Comparison of ENCODE assay signal across 31 cellular contexts in genomic region chr2:9532421-9532820, GRCh38.
"Had no signal": no experiment of that assay in that cellular context is flagged by ENCODE, and none has a peak within 500 bp of the region (broad histone marks: within the 10 kb centered on the region; RNA-seq: fewer than 3 reads in every experiment).

No MANE protein-coding gene starts in this region.

- H3K4me3 ChIP-seq: coronary artery, esophagus squamous epithelium, heart right ventricle, left ventricle myocardium inferior, lower lobe of right lung, neural progenitor cell, prostate gland, right atrium auricular region, thoracic aorta, transverse colon, upper lobe of right lung, uterus had no signal

- H3K9ac ChIP-seq: neural progenitor cell, parathyroid adenoma had no signal

- H3K9me3 Mint-ChIP-seq: immature natural killer cell; memory B cell; naive thymus-derived CD4-positive, alpha-beta T cell; nephron; neural progenitor cell; stimulated activated naive B cell treated with anti-CD40 and anti-IgM and Interleukin-4, amounts not matched to agents 10 μg/mL and 1 μg/mL and 100 μg/mL, for 72 hours; stimulated activated naive CD8-positive, alpha-beta T cell treated with anti-CD3 and anti-CD28 coated beads, Interleukin-15, Interleukin-2, amounts not matched to agents 100 ng/mL and 50 ng/mL, for 24 hours had no signal

- H3K9me3 ChIP-seq: esophagus squamous epithelium, heart right ventricle, left ventricle myocardium inferior, lower lobe of right lung, prostate gland, right atrium auricular region, thoracic aorta, transverse colon, upper lobe of right lung, uterus had no signal

- H3K4me2 ChIP-seq: neural progenitor cell had no signal

- H3K27me3 ChIP-seq: esophagus squamous epithelium, heart right ventricle, neural progenitor cell, right atrium auricular region, transverse colon, upper lobe of right lung, uterus had no signal

- H3K27ac Mint-ChIP-seq: memory B cell; neural progenitor cell; stimulated activated naive B cell treated with anti-CD40 and anti-IgM and Interleukin-4, amounts not matched to agents 10 μg/mL and 1 μg/mL and 100 μg/mL, for 72 hours; stimulated activated naive CD8-positive, alpha-beta T cell treated with anti-CD3 and anti-CD28 coated beads, Interleukin-15, Interleukin-2, amounts not matched to agents 100 ng/mL and 50 ng/mL, for 24 hours had no signal

- ATAC-seq: heart right ventricle; left colon; naive thymus-derived CD4-positive, alpha-beta T cell; sciatic nerve; stimulated activated naive B cell treated with anti-CD40 and anti-IgM and Interleukin-4, amounts not matched to agents 10 μg/mL and 1 μg/mL and 100 μg/mL, for 72 hours; upper lobe of right lung had no signal

- H3K27ac ChIP-seq: coronary artery, esophagus squamous epithelium, heart right ventricle, left ventricle myocardium inferior, lower lobe of right lung, neural progenitor cell, parathyroid adenoma, prostate gland, right atrium auricular region, thoracic aorta, transverse colon, upper lobe of right lung, uterus had no signal

- H3K4me3 Mint-ChIP-seq: immature natural killer cell; memory B cell; nephron; neural progenitor cell; stimulated activated naive B cell treated with anti-CD40 and anti-IgM and Interleukin-4, amounts not matched to agents 10 μg/mL and 1 μg/mL and 100 μg/mL, for 72 hours; stimulated activated naive CD8-positive, alpha-beta T cell treated with anti-CD3 and anti-CD28 coated beads, Interleukin-15, Interleukin-2, amounts not matched to agents 100 ng/mL and 50 ng/mL, for 24 hours had no signal

- DNase-seq: dermis blood vessel endothelial cell; effector memory CD4-positive, alpha-beta T cell; erythroblast; esophagus squamous epithelium; foreskin melanocyte; glutamatergic neuron; heart right ventricle; hippocampal formation; immature natural killer cell; islet precursor cell; kidney glomerular epithelial cell; left colon; left ventricle myocardium inferior; lower lobe of right lung; naive thymus-derived CD4-positive, alpha-beta T cell; stimulated activated CD4-positive, alpha-beta T cell treated with anti-CD3 and anti-CD28 coated beads, Interleukin-4, amount 100 ng/mL, for 4 hours; stimulated activated naive B cell treated with anti-CD40 and anti-IgM and Interleukin-4, amounts not matched to agents 10 μg/mL and 1 μg/mL and 100 μg/mL, for 72 hours; transverse colon; upper lobe of right lung; uterus had no signal

- FAIRE-seq: endothelial cell of umbilical vein had no signal

- H3K4me1 Mint-ChIP-seq: neural progenitor cell had no signal

- H3K36me3 ChIP-seq: prostate gland, thoracic aorta, uterus had no signal

- H2AFZ ChIP-seq: neural progenitor cell, parathyroid adenoma had no signal

- H3K27me3 Mint-ChIP-seq: memory B cell; naive thymus-derived CD4-positive, alpha-beta T cell; stimulated activated naive B cell treated with anti-CD40 and anti-IgM and Interleukin-4, amounts not matched to agents 10 μg/mL and 1 μg/mL and 100 μg/mL, for 72 hours; stimulated activated naive CD8-positive, alpha-beta T cell treated with anti-CD3 and anti-CD28 coated beads, Interleukin-15, Interleukin-2, amounts not matched to agents 100 ng/mL and 50 ng/mL, for 24 hours had no signal

- H3K4me1 ChIP-seq: esophagus squamous epithelium, neural progenitor cell, parathyroid adenoma, prostate gland, right atrium auricular region, upper lobe of right lung had no signal

- H3K79me2 ChIP-seq: parathyroid adenoma had no signal
